3 cellular contexts compared by ENCODE assay signal in genomic region chr2:62812921-62813825, GRCh38.
TF ChIP-seq lines count a peak whose summit lies in the region.

No MANE protein-coding gene starts in this region.

TF ChIP-seq in GM23338, 12 proteins besides CTCF, POLR2A, EP300 and RAD21 (continues in another document):
- TF ChIP-seq EZH2 (IDR thresholded peaks at IDR 0.05; ENCODE audit: low read depth, unreplicated experiment), result no peak
- no peak for TF ChIP-seq STAT1 (IDR thresholded peaks at IDR 0.05; ENCODE audit: unreplicated experiment)
- TF ChIP-seq ZNF462 (CRISPR knock-in tag; IDR thresholded peaks at IDR 0.05), result no peak

TF ChIP-seq in IMR-90, 13 proteins besides CTCF, POLR2A, EP300 and RAD21:
- TF ChIP-seq USF2 (IDR thresholded peaks at IDR 0.05; ENCODE audit: low read depth, low read length), result no peak
- no peak for TF ChIP-seq MAZ (IDR thresholded peaks at IDR 0.05; ENCODE audit: borderline replicate concordance, low read depth, low read length)
- no peak for TF ChIP-seq RCOR1 (IDR thresholded peaks at IDR 0.05; ENCODE audit: insufficient replicate concordance, low read length)
- no peak for TF ChIP-seq NFE2L2 (IDR thresholded peaks at IDR 0.05; ENCODE audit: low read depth, low read length)
- TF ChIP-seq MXI1 (IDR thresholded peaks at IDR 0.05; ENCODE audit: borderline replicate concordance, low read depth, low read length), result no peak
- TF ChIP-seq FOS (IDR thresholded peaks at IDR 0.05; ENCODE audit: low read depth, low read length), result no peak
- TF ChIP-seq MAFK (IDR thresholded peaks at IDR 0.05; ENCODE audit: low read depth, low read length), result no peak
- TF ChIP-seq RFX5 (IDR thresholded peaks at IDR 0.05; ENCODE audit: low read depth, low read length), result no peak

TF ChIP-seq in HepG2, 621 proteins besides CTCF, POLR2A, EP300 and RAD21:
- TF ChIP-seq ZNF687 (CRISPR knock-in tag; IDR thresholded peaks at IDR 0.05), result peak; percentile 36
- peak; percentile 80 for TF ChIP-seq POLR2AphosphoS2 (IDR thresholded peaks at IDR 0.05; ENCODE audit: low read depth, low read length)
- no peak for TF ChIP-seq ZNF710 (CRISPR knock-in tag; IDR thresholded peaks at IDR 0.05; ENCODE audit: borderline replicate concordance)
- peak; percentile 85 for TF ChIP-seq RBM22 (optimal IDR thresholded peaks at IDR 0.05; ENCODE audit: low read length)
- 0 out of 2 replicates have a peak, but pooled peaks have one; percentile 20 for TF ChIP-seq ZMYM4 (CRISPR knock-in tag; IDR thresholded peaks at IDR 0.05)
